Comparison of ENCODE assay signal across 8 cellular contexts in genomic region chr3:72756900-72757299, GRCh38.
A peak's percentile ranks its signal among the peaks of the same experiment; 100 is the strongest.
DNase-seq lines count a peak whose midpoint lies in the region; ATAC-seq and TF ChIP-seq lines count a peak whose summit lies in the region.

No MANE protein-coding gene starts in this region.

- no peak for TF ChIP-seq POLR2A in spleen (IDR thresholded peaks at IDR 0.05)
- no peak for TF ChIP-seq POLR2A in heart left ventricle (IDR thresholded peaks at IDR 0.05)

- 10 to 38% (median 24%) methylated on average over 3 of the region's 3 CpGs for WGBS in spleen, 5 donors
- WGBS in heart left ventricle, 4 donors = 80 to 88% (median 82%) methylated on average over 3 of the region's 3 CpGs

- peaks cover 0 to 8% (median 0%) of the 10 kb centered on the region in 6 donors for H3K36me3 ChIP-seq in spleen
- peaks cover 0 to 4% (median 0%) of the 10 kb centered on the region in 9 donors for H3K36me3 ChIP-seq in heart left ventricle

- intact Hi-C loops in spleen (cut with DNase I; ENCODE audit: low total_unique reads) = no loop called here
- intact Hi-C loops in heart left ventricle (cut with DNase I) = no loop called here

- peaks cover 10 to 30% (median 17%) of the 10 kb centered on the region in 6 donors for H3K4me1 ChIP-seq in spleen
- H3K4me1 ChIP-seq in heart left ventricle = peaks cover 0 to 15% (median 0%) of the 10 kb centered on the region in 12 donors

- DNase-seq in stimulated activated CD4-positive, alpha-beta T cell treated with anti-CD3 and anti-CD28 coated beads, Interleukin-15, amount 100 ng/mL, for 24 hours = peak; percentile 47
- DNase-seq in stimulated activated CD4-positive, alpha-beta T cell treated with anti-CD3 and anti-CD28 coated beads, Interleukin-4, amount 100 ng/mL, for 1 hour = no peak
- peak; percentile 21 for DNase-seq in activated CD4-positive, alpha-beta T cell treated with anti-CD3 and anti-CD28 coated beads for 1 hour
- DNase-seq in spleen (no peak), NCI-H1436 (lab: John Stamatoyannopoulos, UW) (no peak), NCI-H1436 treated with DMSO at 0.1 percent for 48 hours (lab: John Stamatoyannopoulos, UW) (no peak), heart left ventricle (no peak)

- H3K4me3 ChIP-seq in spleen (peak overlapping the region in 1 of 8 donors; percentile 40), heart left ventricle (no peak overlapping the region)

- H3K9me3 ChIP-seq in spleen (no peaks in the 10 kb centered on the region), heart left ventricle (no peaks in the 10 kb centered on the region)

- H3K27ac ChIP-seq in spleen (peak overlapping the region in 5 of 8 donors; percentile 22 to 71 (median 40)), heart left ventricle (peak overlapping the region in 1 of 12 donors; percentile 7)

- no peak for TF ChIP-seq CTCF in spleen (IDR thresholded peaks at IDR 0.05 in 8 of 11, conservative IDR thresholded peaks at IDR 0.05 in 3 of 11)
- TF ChIP-seq CTCF in heart left ventricle (IDR thresholded peaks at IDR 0.05) = no peak

- ATAC-seq in HG03196 (IDR thresholded peaks at IDR 0.05; ENCODE audit: unreplicated experiment) = peak; percentile 100
- ATAC-seq in heart left ventricle = no peak

- H3K27me3 ChIP-seq in spleen (replicated peaks in 1 of 7) (no peaks in the 10 kb centered on the region), heart left ventricle (no peaks in the 10 kb centered on the region)

Comparison
In these comparisons a context has a peak if more than half of its experiments do, and no peak if none do; other contexts are left out.
1. DNase-seq: peak in stimulated activated CD4-positive, alpha-beta T cell treated with anti-CD3 and anti-CD28 coated beads, Interleukin-15, amount 100 ng/mL, for 24 hours (single experiment) and activated CD4-positive, alpha-beta T cell treated with anti-CD3 and anti-CD28 coated beads for 1 hour (single experiment); none in stimulated activated CD4-positive, alpha-beta T cell treated with anti-CD3 and anti-CD28 coated beads, Interleukin-4, amount 100 ng/mL, for 1 hour (single experiment), spleen (single experiment), NCI-H1436 (single experiment), NCI-H1436 treated with DMSO at 0.1 percent for 48 hours (single experiment) and heart left ventricle (0 of 5).